ENCODE assay signal across 8 cellular contexts in the genomic region with DNA sequence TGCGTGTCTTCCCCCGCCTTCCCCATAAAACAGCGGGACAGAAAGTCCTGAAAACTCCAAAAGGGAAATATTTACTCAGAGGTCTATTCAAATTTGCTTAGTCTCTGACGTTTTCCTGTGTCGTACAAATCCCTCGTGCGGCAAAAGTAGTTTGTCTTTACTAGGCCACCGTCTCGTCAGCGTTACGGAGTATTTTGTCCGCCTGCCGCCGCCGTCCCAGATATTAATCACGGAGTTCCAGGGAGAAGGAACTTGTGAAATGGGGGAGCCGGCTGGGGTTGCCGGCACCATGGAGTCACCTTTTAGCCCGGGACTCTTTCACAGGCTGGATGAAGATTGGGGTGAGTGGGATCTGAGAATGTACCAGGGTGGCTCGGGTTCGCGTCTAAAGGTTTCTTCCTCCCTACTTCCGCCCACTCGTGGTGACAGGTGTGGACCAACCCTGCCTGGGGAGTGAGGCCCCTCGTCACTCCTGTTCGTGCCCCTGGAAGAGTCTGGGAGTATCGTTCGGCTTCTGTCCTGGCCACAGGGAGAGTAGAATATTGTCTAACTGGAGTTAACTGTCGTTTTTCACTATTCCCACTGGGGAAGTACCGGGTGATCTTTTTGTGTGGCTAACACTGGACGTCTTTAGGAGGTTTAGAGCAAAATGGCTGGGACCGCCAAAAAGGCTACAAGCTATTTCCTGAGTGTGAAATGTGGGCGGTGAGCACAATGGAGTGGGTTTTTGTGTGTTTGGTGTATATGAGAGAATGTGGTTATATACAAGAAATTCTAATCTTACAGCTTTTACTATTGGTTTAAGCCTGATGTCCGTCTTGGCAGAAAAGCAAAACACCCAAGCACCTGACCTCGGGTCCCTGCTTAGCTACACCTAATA. TPM values are rescaled to one million over a fixed set of nuclear protein-coding genes. Genes with fewer than 3 reads are reported as not detected.
A peak's percentile ranks its signal among the peaks of the same experiment; 100 is the strongest.
DNase-seq lines count a peak whose midpoint lies in the region; ATAC-seq and TF ChIP-seq lines count a peak whose summit lies in the region.

A gene with protein sequence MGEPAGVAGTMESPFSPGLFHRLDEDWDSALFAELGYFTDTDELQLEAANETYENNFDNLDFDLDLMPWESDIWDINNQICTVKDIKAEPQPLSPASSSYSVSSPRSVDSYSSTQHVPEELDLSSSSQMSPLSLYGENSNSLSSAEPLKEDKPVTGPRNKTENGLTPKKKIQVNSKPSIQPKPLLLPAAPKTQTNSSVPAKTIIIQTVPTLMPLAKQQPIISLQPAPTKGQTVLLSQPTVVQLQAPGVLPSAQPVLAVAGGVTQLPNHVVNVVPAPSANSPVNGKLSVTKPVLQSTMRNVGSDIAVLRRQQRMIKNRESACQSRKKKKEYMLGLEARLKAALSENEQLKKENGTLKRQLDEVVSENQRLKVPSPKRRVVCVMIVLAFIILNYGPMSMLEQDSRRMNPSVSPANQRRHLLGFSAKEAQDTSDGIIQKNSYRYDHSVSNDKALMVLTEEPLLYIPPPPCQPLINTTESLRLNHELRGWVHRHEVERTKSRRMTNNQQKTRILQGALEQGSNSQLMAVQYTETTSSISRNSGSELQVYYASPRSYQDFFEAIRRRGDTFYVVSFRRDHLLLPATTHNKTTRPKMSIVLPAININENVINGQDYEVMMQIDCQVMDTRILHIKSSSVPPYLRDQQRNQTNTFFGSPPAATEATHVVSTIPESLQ (plus strand): TSS at position 219 of the 880 bp plus-strand sequence. CDS start 41 bp downstream, at position 260.

- peak within 1 kb of the TSS; percentile 78 to 98 (median 90) for H3K4me3 ChIP-seq in BLaER1 treated with 17β-estradiol and CSF1 and Interleukin-3, amounts not matched to agents 10 nM and 100 nM
- H3K4me3 ChIP-seq in ectodermal cell (ENCODE audit: insufficient read depth, low read depth, low read length) (peak within 1 kb of the TSS; percentile 89), lower lobe of right lung (peak within 1 kb of the TSS; percentile 71)

- peaks cover 22 to 44% (median 36%) of the 10 kb centered on the region in 10 experiments for H3K4me1 ChIP-seq in BLaER1 treated with 17β-estradiol and CSF1 and Interleukin-3, amounts not matched to agents 10 nM and 100 nM
- H3K4me1 ChIP-seq in ectodermal cell (ENCODE audit: control insufficient read depth, insufficient read depth, low read length) (no peaks in the 10 kb centered on the region), lower lobe of right lung (peaks cover 38% of the 10 kb centered on the region)

- no peaks in the 10 kb centered on the region for H3K27me3 Mint-ChIP-seq in activated CD4-positive, alpha-beta memory T cell treated with anti-CD3 and anti-CD28 coated beads, Interleukin-2, amount 10 ng/mL, durations not matched to agents 7 days and 5 days

- TF ChIP-seq CTCF in lower lobe of right lung (IDR thresholded peaks at IDR 0.05), result no peak

- peaks cover 0 to 32% (median 0%) of the 10 kb centered on the region in 11 experiments; a peak in 5 of 22 replicates for H4K20me1 ChIP-seq in BLaER1 treated with 17β-estradiol and CSF1 and Interleukin-3, amounts not matched to agents 10 nM and 100 nM

- intact Hi-C loops in lower lobe of right lung (cut with DNase I), result no loop called here

- peaks cover 0 to 23% (median 11%) of the 10 kb centered on the region in 11 experiments; a peak in 9 of 22 replicates for H3K36me3 ChIP-seq in BLaER1 treated with 17β-estradiol and CSF1 and Interleukin-3, amounts not matched to agents 10 nM and 100 nM
- H3K36me3 ChIP-seq in ectodermal cell (ENCODE audit: control insufficient read depth, insufficient read depth, low read length) (no peaks in the 10 kb centered on the region), lower lobe of right lung (no peaks in the 10 kb centered on the region)

- H3K4me1 Mint-ChIP-seq in activated CD4-positive, alpha-beta memory T cell treated with anti-CD3 and anti-CD28 coated beads, Interleukin-2, amount 10 ng/mL, durations not matched to agents 7 days and 5 days, result peaks cover 60% of the 10 kb centered on the region

- POLR2A ChIA-PET in activated CD4-positive, alpha-beta memory T cell treated with anti-CD3 and anti-CD28 coated beads, Interleukin-2, amount 10 ng/mL, durations not matched to agents 7 days and 5 days (lab: Charles Lee), result interaction anchor here (0.6 to 2.1 kb wide), 8 partner anchors 10 to 737 kb away, joined by 3 to 27 read pairs (median 3); partner anchors contain the start of genes DUSP12 and TOMM40L

- CTCF ChIA-PET in activated CD4-positive, alpha-beta memory T cell treated with anti-CD3 and anti-CD28 coated beads, Interleukin-2, amount 10 ng/mL, durations not matched to agents 7 days and 5 days (lab: Charles Lee), result interaction anchor here (0.7 to 2.1 kb wide), 4 partner anchors 13 to 271 kb away, joined by 3 to 8 read pairs (median 4); partner anchors contain the start of gene DUSP12

- peak within 1 kb of the TSS; percentile 81 to 93 (median 87) for H3K27ac ChIP-seq in BLaER1 treated with 17β-estradiol and CSF1 and Interleukin-3, amounts not matched to agents 10 nM and 100 nM
- H3K27ac ChIP-seq in ectodermal cell (ENCODE audit: insufficient read depth, low read depth, low read length, poor library complexity, severe bottlenecking) (no peak within 1 kb of the TSS), lower lobe of right lung (peak within 1 kb of the TSS; percentile 85)

- ATAC-seq in GM19351 (IDR thresholded peaks at IDR 0.05; ENCODE audit: unreplicated experiment) (peak; percentile 65), HG03571 (IDR thresholded peaks at IDR 0.05; ENCODE audit: unreplicated experiment) (peak; percentile 76), lower lobe of right lung (peak; percentile 93 to 96)

- no peaks in the 10 kb centered on the region for H3K9me3 Mint-ChIP-seq in activated CD4-positive, alpha-beta memory T cell treated with anti-CD3 and anti-CD28 coated beads, Interleukin-2, amount 10 ng/mL, durations not matched to agents 7 days and 5 days

- peaks cover 10% of the 10 kb centered on the region for H3K36me3 Mint-ChIP-seq in activated CD4-positive, alpha-beta memory T cell treated with anti-CD3 and anti-CD28 coated beads, Interleukin-2, amount 10 ng/mL, durations not matched to agents 7 days and 5 days (ENCODE audit: low read depth)

- peak within 1 kb of the TSS; percentile 85 to 96 (median 90) for H3K9ac ChIP-seq in BLaER1 treated with 17β-estradiol and CSF1 and Interleukin-3, amounts not matched to agents 10 nM and 100 nM

- H3K9me3 ChIP-seq in BLaER1 treated with 17β-estradiol and CSF1 and Interleukin-3, amounts not matched to agents 10 nM and 100 nM (replicated peaks in 1 of 11), result no peaks in the 10 kb centered on the region
- no peaks in the 10 kb centered on the region for H3K9me3 ChIP-seq in ectodermal cell (ENCODE audit: control insufficient read depth, low read length)
- H3K9me3 ChIP-seq in lower lobe of right lung, result no peaks in the 10 kb centered on the region

- H3K27me3 ChIP-seq in BLaER1 treated with 17β-estradiol and CSF1 and Interleukin-3, amounts not matched to agents 10 nM and 100 nM, result no peaks in the 10 kb centered on the region
- H3K27me3 ChIP-seq in ectodermal cell (ENCODE audit: control insufficient read depth, insufficient read depth, low read length, poor library complexity, severe bottlenecking), result no peaks in the 10 kb centered on the region
- H3K27me3 ChIP-seq in lower lobe of right lung (ENCODE audit: low read depth), result no peaks in the 10 kb centered on the region

- peak within 1 kb of the TSS; percentile 81 to 97 (median 90) for H3K4me2 ChIP-seq in BLaER1 treated with 17β-estradiol and CSF1 and Interleukin-3, amounts not matched to agents 10 nM and 100 nM

- H3K4me3 Mint-ChIP-seq in activated CD4-positive, alpha-beta memory T cell treated with anti-CD3 and anti-CD28 coated beads, Interleukin-2, amount 10 ng/mL, durations not matched to agents 7 days and 5 days, result peak within 1 kb of the TSS; percentile 97

- H3K27ac Mint-ChIP-seq in activated CD4-positive, alpha-beta memory T cell treated with anti-CD3 and anti-CD28 coated beads, Interleukin-2, amount 10 ng/mL, durations not matched to agents 7 days and 5 days, result peak within 1 kb of the TSS; percentile 91

- DNase-seq in NCI-H82 (lab: John Stamatoyannopoulos, UW), result peak; percentile 95
- DNase-seq in activated CD4-positive, alpha-beta memory T cell treated with anti-CD3 and anti-CD28 coated beads, Interleukin-2, amount 10 ng/mL, durations not matched to agents 7 days and 5 days, result peak; percentile 85
- peak; percentile 91 for DNase-seq in lower lobe of right lung
- peak; percentile 45 to 63 (median 62) for DNase-seq in stimulated activated CD4-positive, alpha-beta T cell treated with anti-CD3 and anti-CD28 coated beads, TNF-alpha, amount 100 ng/mL, for 1 hour (ENCODE audit: low read depth in 3 of 3, low spot score in 1 of 3)

- WGBS in ectodermal cell, 2 experiments, result 1 to 2% methylated on average over 35 of the region's 35 CpGs

RNA-seq across cellular contexts. Expression of the gene that starts here (rescaled TPM):
- 10 to 100 TPM; 19.3 TPM for total RNA-seq in activated CD4-positive, alpha-beta memory T cell treated with anti-CD3 and anti-CD28 coated beads, Interleukin-2, amount 10 ng/mL, durations not matched to agents 7 days and 5 days
- 21.6 TPM for polyA plus RNA-seq in ectodermal cell (2013, experiment 1 of 4)
- polyA plus RNA-seq in ectodermal cell (2013, experiment 2 of 4), result 25.6 TPM
- polyA plus RNA-seq in ectodermal cell (2013, experiment 3 of 4), result 19.9 TPM
- 22.4 TPM for polyA plus RNA-seq in ectodermal cell (2013, experiment 4 of 4)
- total RNA-seq in lower lobe of right lung, result 31.3 TPM
